14 cellular contexts compared by ENCODE assay signal in genomic region chr6:108619431-108620197, GRCh38. TPM values are rescaled to one million over a fixed set of nuclear protein-coding genes. Genes with fewer than 3 reads are reported as not detected.
A peak's percentile ranks its signal among the peaks of the same experiment; 100 is the strongest.
DNase-seq lines count a peak whose midpoint lies in the region; ATAC-seq and TF ChIP-seq lines count a peak whose summit lies in the region.
"Had no signal": no experiment of that assay in that cellular context is flagged by ENCODE, and none has a peak within 500 bp of the region (broad histone marks: within the 10 kb centered on the region; RNA-seq: fewer than 3 reads in every experiment).

No MANE protein-coding gene starts in this region.

- peaks cover 0 to 4% (median 0%) of the 10 kb centered on the region in 3 donors for H3K27me3 Mint-ChIP-seq in CD14-positive monocyte (ENCODE audit: low read depth in 3 of 3)
- H3K27me3 Mint-ChIP-seq: stimulated activated naive CD8-positive, alpha-beta T cell treated with anti-CD3 and anti-CD28 coated beads, Interleukin-15, amount 100 ng/mL, for 72 hours had no signal

- H3K9me2 ChIP-seq in PC-3 (replicated peaks; ENCODE audit: low read length): no peaks in the 10 kb centered on the region

- H3K36me3 ChIP-seq in PC-3 (ENCODE audit: low read depth, low read length): no peaks in the 10 kb centered on the region
- H3K36me3 ChIP-seq in skeletal muscle satellite cell (ENCODE audit: insufficient read depth, low read length): no peaks in the 10 kb centered on the region

- no peaks in the 10 kb centered on the region for H3F3A ChIP-seq in PC-3 (ENCODE audit: low read length, unreplicated experiment)

- no peak overlapping the region for H3K27ac Mint-ChIP-seq in CD14-positive monocyte
- H3K27ac Mint-ChIP-seq: stimulated activated naive CD8-positive, alpha-beta T cell treated with anti-CD3 and anti-CD28 coated beads, Interleukin-15, amount 100 ng/mL, for 72 hours had no signal

- BruUV-seq in PC-3 (replicated peaks; lab: Mats Ljungman, UMichigan): no TSS peak

- H3K36me3 Mint-ChIP-seq in CD14-positive monocyte: peaks cover 15 to 24% of the 10 kb centered on the region in 2 donors

- POLR2A ChIA-PET in PC-3 (lab: Charles Lee; ENCODE audit: unreplicated experiment): no interaction called here

- H3K9ac ChIP-seq in PC-3 (ENCODE audit: low read length) (no peak overlapping the region), skeletal muscle satellite cell (ENCODE audit: low read depth, low read length) (peak overlapping the region; percentile 64)

- H3K4me3 Mint-ChIP-seq in CD14-positive monocyte: no peak overlapping the region
- H3K4me3 Mint-ChIP-seq: stimulated activated naive CD8-positive, alpha-beta T cell treated with anti-CD3 and anti-CD28 coated beads, Interleukin-15, amount 100 ng/mL, for 72 hours had no signal

- H3K9me3 Mint-ChIP-seq in CD14-positive monocyte: no peaks in the 10 kb centered on the region
- H3K9me3 Mint-ChIP-seq: stimulated activated naive CD8-positive, alpha-beta T cell treated with anti-CD3 and anti-CD28 coated beads, Interleukin-15, amount 100 ng/mL, for 72 hours had no signal

- CTCF ChIA-PET in PC-3 (lab: Charles Lee): no interaction called here

- TF ChIP-seq CTCF in PC-3 (conservative IDR thresholded peaks at IDR 0.05; ENCODE audit: low read depth, low read length) (no peak), CD14-positive monocyte (IDR thresholded peaks at IDR 0.05) (no peak)

- peaks cover 99% of the 10 kb centered on the region for H3K79me2 ChIP-seq in PC-3 (ENCODE audit: low read length)

- H3K27me3 ChIP-seq in PC-3 (ENCODE audit: low read length): no peaks in the 10 kb centered on the region
- no peaks in the 10 kb centered on the region for H3K27me3 ChIP-seq in skeletal muscle satellite cell (ENCODE audit: control insufficient read depth, insufficient read depth, low read length)

- H2AFZ ChIP-seq in PC-3 (ENCODE audit: low read length): no peak overlapping the region

- no peak overlapping the region for H3K27ac ChIP-seq in PC-3 (ENCODE audit: low read length)
- H3K27ac ChIP-seq: C4-2B had no signal

- 0 out of 2 replicates have a peak, but pooled peaks cover 2% of the 10 kb centered on the region for H4K20me1 ChIP-seq in PC-3 (ENCODE audit: low read length)

- no peak overlapping the region for H3K4me2 ChIP-seq in PC-3 (ENCODE audit: low read length)
- peak overlapping the region; percentile 49 for H3K4me2 ChIP-seq in skeletal muscle satellite cell (ENCODE audit: low read length)

- H3K4me1 ChIP-seq in PC-3 (ENCODE audit: insufficient read depth, low read length): peaks cover 21% of the 10 kb centered on the region
- H3K4me1 ChIP-seq in skeletal muscle satellite cell (ENCODE audit: control insufficient read depth, insufficient read depth, low read length): peaks cover 81% of the 10 kb centered on the region

- DNase-seq in HCEC 1CT (peak; percentile 58), PC-3 (peak; percentile 30), CD14-positive monocyte (ENCODE audit: low spot score) (no peak), putamen (ENCODE audit: low spot score) (no peak), NOMO-1 (lab: John Stamatoyannopoulos, UW; ENCODE audit: unreplicated experiment in 2 of 2) (no peak)
- DNase-seq: activated CD4-positive, alpha-beta T cell treated with anti-CD3 and anti-CD28 coated beads for 4 hours; Karpas-422; NCI-H2081 treated with DMSO at 0.1 percent for 48 hours; retina; stimulated activated naive CD8-positive, alpha-beta T cell treated with anti-CD3 and anti-CD28 coated beads, Interleukin-15, amount 100 ng/mL, for 72 hours had no signal

- intact Hi-C loops in PC-3 (cut with micrococcal nuclease): no loop called here
- intact Hi-C loops in CD14-positive monocyte (cut with micrococcal nuclease): loop anchor here (5.0 to 10.0 kb wide), 3 partner anchors 32 to 55 kb away; partner anchors contain the start of gene FOXO3 (in 1 of the 2)

- peaks cover 79% of the 10 kb centered on the region for H3K4me1 Mint-ChIP-seq in CD14-positive monocyte

- no peaks in the 10 kb centered on the region for H3K9me3 ChIP-seq in PC-3 (ENCODE audit: low read length)
- H3K9me3 ChIP-seq in skeletal muscle satellite cell (replicated peaks; ENCODE audit: low read length): no peaks in the 10 kb centered on the region

- ATAC-seq in PC-3: peak; percentile 29; the same call in 1 of the 2 replicates
- ATAC-seq in esophagus mucosa: peak; percentile 86
- no peak for ATAC-seq in GM21529 (IDR thresholded peaks at IDR 0.05; ENCODE audit: unreplicated experiment)

- H3K4me3 ChIP-seq in PC-3 (ENCODE audit: low read length): no peak overlapping the region
- peak overlapping the region; percentile 43 for H3K4me3 ChIP-seq in skeletal muscle satellite cell (ENCODE audit: low read length)

RNA-seq across cellular contexts. Expression of gene FOXO3, which starts 58.9 kb away (rescaled TPM):
- 12.8 and 19.9 TPM in 2 replicates for total RNA-seq in PC-3 (2014; rRNA removed)
- total RNA-seq in esophagus mucosa: 29.3 TPM
- total RNA-seq in skeletal muscle satellite cell (2012; rRNA removed): 33.0 and 40.2 TPM in 2 replicates
- polyA plus RNA-seq in CD14-positive monocyte: 10 to 100 TPM; 15.4 to 17.5 TPM

Comparison
In these comparisons a context has a peak if more than half of its experiments do, and no peak if none do; other contexts are left out.
1. DNase-seq: peak in HCEC 1CT (single experiment) and PC-3 (single experiment); none in CD14-positive monocyte (single experiment), putamen (single experiment) and NOMO-1 (0 of 2).